8 cellular contexts compared by ENCODE assay signal in the genomic region with DNA sequence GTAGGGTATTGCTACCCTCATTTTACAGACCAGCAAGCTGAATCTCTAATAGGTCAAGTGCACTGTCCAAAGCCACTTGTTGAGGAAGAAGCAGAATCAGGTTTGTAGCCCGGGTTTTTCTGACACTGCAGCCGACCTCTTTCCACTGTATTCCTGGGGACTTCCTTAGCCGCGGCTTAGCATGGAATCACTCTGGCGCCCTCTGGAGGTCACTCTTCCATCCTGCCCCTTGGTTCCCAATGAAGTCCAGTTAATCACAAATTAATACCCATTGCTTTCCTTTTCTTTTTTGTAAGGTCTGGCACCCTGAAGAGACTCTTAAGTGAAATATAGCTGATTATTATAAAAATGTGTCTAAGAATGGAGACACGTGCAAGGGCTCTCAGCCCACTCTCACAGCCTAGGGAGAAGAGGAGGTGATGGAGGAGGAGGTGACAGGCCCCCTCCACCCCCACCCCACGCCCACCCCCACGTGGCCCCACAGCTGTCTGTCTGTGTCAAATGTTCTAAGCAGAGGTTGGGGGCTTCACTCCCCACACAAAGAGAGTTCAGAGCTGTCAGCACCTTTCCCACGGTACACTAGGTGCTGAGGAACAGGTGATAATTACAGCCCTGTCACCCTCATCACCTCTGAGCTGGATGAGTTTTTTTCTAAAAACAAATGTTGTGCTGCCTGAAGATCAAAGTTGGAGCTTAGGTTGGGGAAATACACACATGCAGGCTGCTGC. TPM values are rescaled to one million over a fixed set of nuclear protein-coding genes. Genes with fewer than 3 reads are reported as not detected.
DNase-seq lines count a peak whose midpoint lies in the region; ATAC-seq and TF ChIP-seq lines count a peak whose summit lies in the region.

No MANE protein-coding gene starts in this region.

- H3K4me1 ChIP-seq in osteoblast (ENCODE audit: insufficient read depth, low read length) (peaks cover 7% of the 10 kb centered on the region), tibial nerve (peaks cover 0 to 5% (median 0%) of the 10 kb centered on the region in 4 donors)

- TF ChIP-seq EP300 in tibial nerve (IDR thresholded peaks at IDR 0.05) = no peak

- no peaks in the 10 kb centered on the region for H4K20me1 ChIP-seq in osteoblast (ENCODE audit: insufficient read depth, low read length)

- no peaks in the 10 kb centered on the region for H3K79me2 ChIP-seq in osteoblast (ENCODE audit: insufficient read depth, low read length)

- H3K4me3 ChIP-seq in osteoblast (ENCODE audit: insufficient read depth, low read length) (no peak overlapping the region), tibial nerve (no peak overlapping the region)

- H3K36me3 ChIP-seq in osteoblast (ENCODE audit: insufficient read depth, low read length) (no peaks in the 10 kb centered on the region), tibial nerve (no peaks in the 10 kb centered on the region)

- H3K27me3 ChIP-seq in osteoblast (ENCODE audit: insufficient read depth, low read length) (peaks cover 10% of the 10 kb centered on the region), tibial nerve (no peaks in the 10 kb centered on the region)

- TF ChIP-seq CTCF in LNCAP (IDR thresholded peaks at IDR 0.05) (peak; percentile 88), osteoblast (IDR thresholded peaks at IDR 0.05; ENCODE audit: extremely low read depth, low read depth, low read length) (peak; percentile 96), tibial nerve (IDR thresholded peaks at IDR 0.05) (peak; percentile 61 to 84 (median 81))

- H3K9me3 ChIP-seq in osteoblast (ENCODE audit: low read depth, low read length) = no peaks in the 10 kb centered on the region
- no peaks in the 10 kb centered on the region for H3K9me3 ChIP-seq in tibial nerve

- H2AFZ ChIP-seq in osteoblast (ENCODE audit: low read length) = no peak overlapping the region

- TF ChIP-seq POLR2A in tibial nerve (IDR thresholded peaks at IDR 0.05) = no peak

- peak; percentile 72 for DNase-seq in Daoy (ENCODE audit: low read depth)
- DNase-seq in RPMI7951 (ENCODE audit: low read depth) = peak; percentile 80
- DNase-seq in activated T-helper 1 cell treated with anti-CD3 and anti-CD28 coated beads, Interleukin-2, amount 50 U/mL, for 16 hours (ENCODE audit: low read depth in 1 of 2, low spot score in 1 of 2) = peak; percentile 7 to 36
- peak; percentile 40 for DNase-seq in foreskin melanocyte
- DNase-seq in osteoblast (ENCODE audit: insufficient read length, low spot score, missing footprints) = peak; percentile 86
- DNase-seq in tibial nerve (ENCODE audit: low spot score in 2 of 2) = peak; percentile 46 to 86

- no peak for ATAC-seq in HG02852 (IDR thresholded peaks at IDR 0.05; ENCODE audit: unreplicated experiment)

- H3K27ac ChIP-seq in osteoblast (ENCODE audit: low read depth, low read length) (no peak overlapping the region), tibial nerve (no peak overlapping the region)

- H3K4me2 ChIP-seq in osteoblast (ENCODE audit: insufficient read depth, low read length) = peak overlapping the region; percentile 30

- WGBS in tibial nerve, 2 donors = 14 to 18% methylated on average over 9 of the region's 9 CpGs

RNA-seq across cellular contexts. Expression of gene DRD2, which starts 57.7 kb away (rescaled TPM):
- total RNA-seq in Daoy (2014; rRNA removed; shearing (Covaris generic)) = 0.23 TPM in 1 of 2 replicates, not detected in the other
- 8.2 and 10.7 TPM in 2 replicates for total RNA-seq in RPMI7951 (2014; rRNA removed; shearing (Covaris generic))
- total RNA-seq in osteoblast = 0.36 TPM in 1 of 2 replicates, not detected in the other
- 1 to 10 TPM in 2 of 4 donors, under 1 TPM in 1, not detected in 1; 0.39 to 4.5 (median 1.3) TPM for total RNA-seq in tibial nerve

Comparison
In these comparisons a context has a peak if more than half of its experiments do, and no peak if none do; other contexts are left out.
1. DNase-seq: peak in every context shown above with its lines; median percentile 86 in osteoblast; 80 in RPMI7951; 72 in Daoy; 66 in tibial nerve; 40 in foreskin melanocyte; 22 in activated T-helper 1 cell treated with anti-CD3 and anti-CD28 coated beads, Interleukin-2, amount 50 U/mL, for 16 hours.